ENCODE assay signal across 1 cellular context in genomic region chr1:61079898-61080336, GRCh38.
TF ChIP-seq lines count a peak whose summit lies in the region.

No MANE protein-coding gene starts in this region.

TF ChIP-seq in K562, 482 proteins besides CTCF, POLR2A, EP300 and RAD21 (continued from another document and continues in another):
- TF ChIP-seq ZHX1 (conservative IDR thresholded peaks at IDR 0.05; ENCODE audit: low read length) = 0 out of 2 replicates have a peak, but pooled peaks have one; percentile 68
- TF ChIP-seq ELF2 (CRISPR knock-in tag; IDR thresholded peaks at IDR 0.05) = no peak
- peak in 1 of 2 experiments; percentile 41 for TF ChIP-seq E2F6 (IDR thresholded peaks at IDR 0.05; ENCODE audit: borderline replicate concordance in 1 of 2, extremely low read depth in 1 of 2, insufficient read depth in 1 of 2, insufficient read length in 1 of 2, low read depth in 1 of 2, low read length in 1 of 2, poor library complexity in 1 of 2, severe bottlenecking in 1 of 2)
- peak; percentile 68; the same call in 1 of the 2 replicates for TF ChIP-seq PHF21A (IDR thresholded peaks at IDR 0.05; ENCODE audit: borderline replicate concordance, low read depth)
- peak; percentile 28; the same call in 1 of the 2 replicates for TF ChIP-seq PML (IDR thresholded peaks at IDR 0.05; ENCODE audit: low read length)
- peak; percentile 41 to 79; a peak in 2 of 4 replicates for TF ChIP-seq TBL1XR1 (IDR thresholded peaks at IDR 0.05; ENCODE audit: low read length in 2 of 2)
- TF ChIP-seq LEF1 (IDR thresholded peaks at IDR 0.05) = peak; percentile 72; the same call in 1 of the 2 replicates
- TF ChIP-seq ZBTB11 (CRISPR knock-in tag; IDR thresholded peaks at IDR 0.05) = peak in 1 of 3 experiments; percentile 34; a peak in 1 of 6 replicates
- peak; percentile 100 for TF ChIP-seq VEZF1 (CRISPR knock-in tag; IDR thresholded peaks at IDR 0.05)
- TF ChIP-seq POLR2H (tag; IDR thresholded peaks at IDR 0.05; ENCODE audit: low read depth) = peak; percentile 64
- no peak for TF ChIP-seq NFE2L1 (tag; IDR thresholded peaks at IDR 0.05; ENCODE audit: borderline replicate concordance, low read depth)
- TF ChIP-seq COPS2 (conservative IDR thresholded peaks at IDR 0.05) = no peak
- peak; percentile 64; the same call in 1 of the 2 replicates for TF ChIP-seq CHAMP1 (IDR thresholded peaks at IDR 0.05)
- 0 out of 2 replicates have a peak, but pooled peaks have one; percentile 32 for TF ChIP-seq NFE2 (IDR thresholded peaks at IDR 0.05; ENCODE audit: low read depth)
- peak; percentile 84; the same call in 1 of the 2 replicates for TF ChIP-seq ESRRA (IDR thresholded peaks at IDR 0.05; ENCODE audit: borderline replicate concordance, low read depth)
- TF ChIP-seq ZBTB49 (CRISPR knock-in tag; IDR thresholded peaks at IDR 0.05; ENCODE audit: borderline replicate concordance) = no peak
- peak; percentile 50 for TF ChIP-seq DACH1 (IDR thresholded peaks at IDR 0.05; ENCODE audit: partially characterized antibody)
- peak; percentile 37; the same call in 1 of the 2 replicates for TF ChIP-seq TOE1 (IDR thresholded peaks at IDR 0.05; ENCODE audit: borderline replicate concordance)
- no peak for TF ChIP-seq TOE1 (CRISPR knock-in tag; IDR thresholded peaks at IDR 0.05; ENCODE audit: borderline replicate concordance, low read depth)
- peak; percentile 72 for TF ChIP-seq CBFA2T3 (IDR thresholded peaks at IDR 0.05)
- TF ChIP-seq RNF2 (IDR thresholded peaks at IDR 0.05) = peak; percentile 70
- no peak for TF ChIP-seq ATF1 (CRISPR knock-in tag; IDR thresholded peaks at IDR 0.05)
- TF ChIP-seq ATF1 (tag; IDR thresholded peaks at IDR 0.05) = peak; percentile 51
- peak; percentile 84; the same call in 1 of the 2 replicates for TF ChIP-seq CTBP1 (IDR thresholded peaks at IDR 0.05; ENCODE audit: borderline replicate concordance)
- TF ChIP-seq HMBOX1 (IDR thresholded peaks at IDR 0.05) = peak; percentile 72
- TF ChIP-seq ZKSCAN1 (IDR thresholded peaks at IDR 0.05; ENCODE audit: low read depth, low read length) = peak; percentile 84
- TF ChIP-seq CBX3 (IDR thresholded peaks at IDR 0.05; ENCODE audit: borderline replicate concordance in 1 of 2, low read length in 2 of 2) = peak in 1 of 2 experiments; percentile 88; a peak in 2 of 3 replicates
- TF ChIP-seq E2F3 (CRISPR knock-in tag; IDR thresholded peaks at IDR 0.05) = 0 out of 2 replicates have a peak, but pooled peaks have one; percentile 31
- no peak for TF ChIP-seq ZFPM2 (CRISPR knock-in tag; IDR thresholded peaks at IDR 0.05)
- no peak for TF ChIP-seq SAFB2 (IDR thresholded peaks at IDR 0.05; ENCODE audit: borderline replicate concordance, low read depth, low read length, severe bottlenecking)
- TF ChIP-seq GABPA (tag; conservative IDR thresholded peaks at IDR 0.05; ENCODE audit: low read depth) = peak; percentile 59
- TF ChIP-seq CCAR2 (IDR thresholded peaks at IDR 0.05; ENCODE audit: low read depth, low read length) = no peak
- peak; percentile 78 for TF ChIP-seq BCOR (IDR thresholded peaks at IDR 0.05)
- TF ChIP-seq KDM1A (IDR thresholded peaks at IDR 0.05) = peak; percentile 67 to 89
- peak; percentile 67; the same call in 1 of the 2 replicates for TF ChIP-seq MYNN (IDR thresholded peaks at IDR 0.05)
- no peak for TF ChIP-seq MYNN (CRISPR knock-in tag; IDR thresholded peaks at IDR 0.05)
- no peak for TF ChIP-seq RFX7 (CRISPR knock-in tag; IDR thresholded peaks at IDR 0.05)
- peak; percentile 49; the same call in 1 of the 2 replicates for TF ChIP-seq CREB1 (IDR thresholded peaks at IDR 0.05)
- no peak for TF ChIP-seq CREB1 (CRISPR knock-in tag; IDR thresholded peaks at IDR 0.05)
- TF ChIP-seq NBN (IDR thresholded peaks at IDR 0.05; ENCODE audit: low read depth) = 0 out of 2 replicates have a peak, but pooled peaks have one; percentile 71
- TF ChIP-seq TCF3 (CRISPR knock-in tag; IDR thresholded peaks at IDR 0.05) = peak; percentile 71
- no peak for TF ChIP-seq MLX (CRISPR knock-in tag; conservative IDR thresholded peaks at IDR 0.05)
- peak; percentile 39 to 60; a peak in 3 of 4 replicates for TF ChIP-seq TRIM24 (IDR thresholded peaks at IDR 0.05)
- TF ChIP-seq UBTF (IDR thresholded peaks at IDR 0.05; ENCODE audit: borderline replicate concordance in 1 of 2, low read depth in 2 of 2, low read length in 2 of 2) = peak; percentile 96
- TF ChIP-seq SREBF2 (CRISPR knock-in tag; IDR thresholded peaks at IDR 0.05) = no peak
